In genomic region chr3:157384526-157384925, GRCh38 we compare ENCODE assay signal across 18 cellular contexts. TPM values are rescaled to one million over a fixed set of nuclear protein-coding genes. Genes with fewer than 3 reads are reported as not detected.
DNase-seq lines count a peak whose midpoint lies in the region; ATAC-seq and TF ChIP-seq lines count a peak whose summit lies in the region.
"Had no signal": no experiment of that assay in that cellular context is flagged by ENCODE, and none has a peak within 500 bp of the region (broad histone marks: within the 10 kb centered on the region; RNA-seq: fewer than 3 reads in every experiment).

No MANE protein-coding gene starts in this region.

- ATAC-seq in gastrocnemius medialis = no peak
- ATAC-seq: GM23338 had no signal

- in situ Hi-C loops in gastrocnemius medialis (cut with MboI; ENCODE audit: low sequenced_read_pairs in 4 of 4) = no loop called here

- H3K4me1 ChIP-seq in adipocyte (ENCODE audit: control insufficient read depth, insufficient read depth, low read length) = peaks cover 25% of the 10 kb centered on the region
- H3K4me1 ChIP-seq in spleen = no peaks in the 10 kb centered on the region
- no peaks in the 10 kb centered on the region for H3K4me1 ChIP-seq in gastrocnemius medialis

- no peak for TF ChIP-seq POLR2A in spleen (IDR thresholded peaks at IDR 0.05)
- TF ChIP-seq POLR2A in gastrocnemius medialis (IDR thresholded peaks at IDR 0.05) = no peak

- intact Hi-C loops in spleen (cut with DNase I; ENCODE audit: low total_unique reads) (no loop called here), gastrocnemius medialis (cut with DNase I; ENCODE audit: low total_unique reads) (no loop called here)

- no peak overlapping the region for H3K9ac ChIP-seq in adipocyte (ENCODE audit: low read length)

- H3K4me1 Mint-ChIP-seq in chondrocyte (ENCODE audit: low read depth) = peaks cover 5% of the 10 kb centered on the region
- H3K4me1 Mint-ChIP-seq: B cell, IgD-negative memory B cell had no signal

- H3K36me3 ChIP-seq in adipocyte (ENCODE audit: control insufficient read depth, insufficient read depth, low read length, severe bottlenecking) = no peaks in the 10 kb centered on the region
- no peaks in the 10 kb centered on the region for H3K36me3 ChIP-seq in spleen
- no peaks in the 10 kb centered on the region for H3K36me3 ChIP-seq in gastrocnemius medialis

- H3K4me3 ChIP-seq in adipocyte (ENCODE audit: low read length) (peak overlapping the region; percentile 2), spleen (no peak overlapping the region), gastrocnemius medialis (no peak overlapping the region)
- H3K4me3 ChIP-seq: GM23338 had no signal

- 69 to 81% (median 73%) methylated on average over 3 of the region's 3 CpGs for WGBS in spleen, 5 donors

- H3K27me3 ChIP-seq in adipocyte (replicated peaks; ENCODE audit: control insufficient read depth, insufficient read depth, low read length) = no peaks in the 10 kb centered on the region
- no peaks in the 10 kb centered on the region for H3K27me3 ChIP-seq in spleen (replicated peaks in 1 of 7)
- no peaks in the 10 kb centered on the region for H3K27me3 ChIP-seq in gastrocnemius medialis

- no peak overlapping the region for H3K27ac Mint-ChIP-seq in chondrocyte (ENCODE audit: unreplicated experiment)
- H3K27ac Mint-ChIP-seq: B cell; CD4-positive, alpha-beta T cell; GM23338; H9; IgD-negative memory B cell had no signal

- TF ChIP-seq CTCF in spleen (IDR thresholded peaks at IDR 0.05 in 8 of 11, conservative IDR thresholded peaks at IDR 0.05 in 3 of 11) (no peak), chondrocyte (IDR thresholded peaks at IDR 0.05) (no peak), gastrocnemius medialis (IDR thresholded peaks at IDR 0.05 in 4 of 5, conservative IDR thresholded peaks at IDR 0.05 in 1 of 5) (no peak)

- no peak overlapping the region for H3K4me3 Mint-ChIP-seq in chondrocyte (ENCODE audit: unreplicated experiment)
- H3K4me3 Mint-ChIP-seq: B cell; CD4-positive, alpha-beta T cell; GM23338; H9; IgD-negative memory B cell had no signal

- H3K9me3 Mint-ChIP-seq in chondrocyte (ENCODE audit: low read depth) = no peaks in the 10 kb centered on the region
- H3K9me3 Mint-ChIP-seq: CD4-positive, alpha-beta T cell; GM23338; H9 had no signal

- H3K27me3 Mint-ChIP-seq in chondrocyte (ENCODE audit: low read depth) = no peaks in the 10 kb centered on the region
- H3K27me3 Mint-ChIP-seq: B cell; CD4-positive, alpha-beta T cell; IgD-negative memory B cell had no signal

- peak overlapping the region in 6 of 8 donors; percentile 7 to 47 (median 40) for H3K27ac ChIP-seq in spleen
- H3K27ac ChIP-seq in gastrocnemius medialis = no peak overlapping the region

- no peaks in the 10 kb centered on the region for H3K36me3 Mint-ChIP-seq in chondrocyte (ENCODE audit: low read depth)

- DNase-seq in NCI-H1694 (lab: John Stamatoyannopoulos, UW) (peak; percentile 65), adipocyte (ENCODE audit: low read depth) (no peak), lung microvascular endothelial cell (ENCODE audit: low read depth in 2 of 2) (peak; percentile 23 to 67), spleen (no peak), NAMALWA (ENCODE audit: low spot score) (no peak), chondrocyte (ENCODE audit: low spot score) (no peak), gastrocnemius medialis (no peak)
- DNase-seq: C1 segment of cervical spinal cord; Calu3; CD4-positive, alpha-beta T cell; DMS153; DND-41; GDM1; H9 had no signal

- H3K9me3 ChIP-seq in adipocyte (ENCODE audit: control insufficient read depth, low read length) (no peaks in the 10 kb centered on the region), spleen (no peaks in the 10 kb centered on the region), gastrocnemius medialis (no peaks in the 10 kb centered on the region)

RNA-seq across cellular contexts. Expression of gene PTX3, which starts 52.1 kb away (rescaled TPM):
- 185 and 311 TPM in 2 replicates for total RNA-seq in lung microvascular endothelial cell
- 10 to 100 TPM in 6 of 7 donors, 1 to 10 TPM in 1; 8.1 to 26.5 (median 21.4) TPM for total RNA-seq in spleen
- polyA plus RNA-seq in spleen = 10 to 100 TPM in 1 of 3 donors, 1 to 10 TPM in 2; 3.3 to 12.2 (median 5.7) TPM
- 14.9 to 41.2 TPM (median 40.2 TPM) in 3 replicates for total RNA-seq in chondrocyte
- total RNA-seq in gastrocnemius medialis = 1 to 10 TPM in 2 of 4 donors, under 1 TPM in 1, not detected in 1; 0.87 to 9.1 (median 2.5) TPM
- total RNA-seq: HT-29 had no signal
- polyA plus RNA-seq: IgD-negative memory B cell had no signal

Comparison
In these comparisons a context has a peak if more than half of its experiments do, and no peak if none do; other contexts are left out.
1. DNase-seq: peak in NCI-H1694 (single experiment) and lung microvascular endothelial cell (2 of 2); none in adipocyte (single experiment), spleen (single experiment), NAMALWA (single experiment), chondrocyte (single experiment) and gastrocnemius medialis (0 of 2).
2. H3K27ac ChIP-seq: peak in spleen (6 of 8); none in gastrocnemius medialis (0 of 4).